1 cellular context compared by ENCODE assay signal in the genomic region with DNA sequence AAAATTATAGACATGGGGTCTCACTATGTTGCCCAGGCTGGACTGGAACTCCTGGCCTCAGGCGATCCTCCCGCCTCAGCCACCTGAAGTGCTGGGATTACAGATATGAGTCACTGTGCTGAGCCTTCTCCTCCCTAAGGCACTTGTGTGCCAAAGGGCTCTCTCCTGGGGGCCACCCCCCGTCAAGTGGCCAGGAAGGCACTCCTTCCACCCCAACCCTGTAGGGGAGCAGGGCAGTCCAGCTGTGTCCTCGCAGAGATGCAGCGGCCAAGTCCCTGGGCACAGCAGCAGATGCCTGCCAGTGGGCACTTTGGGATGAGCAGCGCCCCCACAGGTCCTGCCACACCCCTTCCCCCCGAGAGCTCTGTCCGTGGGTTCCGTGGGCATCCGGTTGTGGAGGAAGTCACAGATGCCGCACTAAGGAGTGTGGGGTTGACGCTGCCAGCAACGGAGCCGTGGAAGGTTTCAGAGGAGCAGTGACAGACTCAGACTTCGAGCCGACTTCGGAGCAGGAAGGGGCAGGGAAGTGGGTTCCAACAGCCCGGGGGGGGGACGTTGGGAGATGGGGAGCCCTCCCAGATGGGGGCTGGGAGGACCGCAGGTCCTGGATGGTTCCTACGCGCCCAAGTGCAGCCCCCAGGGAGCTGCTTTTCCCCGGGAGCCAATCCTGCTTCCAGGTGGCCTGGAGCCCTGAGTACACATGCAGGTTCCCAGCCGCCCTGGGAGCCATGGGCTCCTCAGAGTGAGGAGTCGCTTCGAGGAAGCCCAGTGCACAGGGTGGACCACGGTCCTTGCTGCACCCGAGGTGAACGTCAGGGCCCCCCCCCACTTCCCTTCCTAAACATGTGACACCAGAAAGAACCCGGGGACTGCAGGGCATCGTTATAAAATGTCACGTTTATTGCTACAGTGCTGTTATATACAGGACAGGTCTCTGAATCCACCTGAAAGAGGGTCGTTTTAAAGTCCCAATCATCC.
TF ChIP-seq lines count a peak whose summit lies in the region.

No MANE protein-coding gene starts in this region.

TF ChIP-seq in K562, 482 proteins besides CTCF, POLR2A, EP300 and RAD21:
- TF ChIP-seq TBL1XR1 (IDR thresholded peaks at IDR 0.05; ENCODE audit: low read length in 2 of 2) = no peak
- no peak for TF ChIP-seq RBM25 (IDR thresholded peaks at IDR 0.05; ENCODE audit: low read depth, low read length, severe bottlenecking)
- no peak for TF ChIP-seq NRF1 (conservative IDR thresholded peaks at IDR 0.05 in 1 of 2, IDR thresholded peaks at IDR 0.05 in 1 of 2)
- TF ChIP-seq CBX1 (IDR thresholded peaks at IDR 0.05; ENCODE audit: low read depth) = no peak
- no peak for TF ChIP-seq SREBF1 (IDR thresholded peaks at IDR 0.05; ENCODE audit: borderline replicate concordance, low read depth, low read length)
- TF ChIP-seq, protein P1, sequence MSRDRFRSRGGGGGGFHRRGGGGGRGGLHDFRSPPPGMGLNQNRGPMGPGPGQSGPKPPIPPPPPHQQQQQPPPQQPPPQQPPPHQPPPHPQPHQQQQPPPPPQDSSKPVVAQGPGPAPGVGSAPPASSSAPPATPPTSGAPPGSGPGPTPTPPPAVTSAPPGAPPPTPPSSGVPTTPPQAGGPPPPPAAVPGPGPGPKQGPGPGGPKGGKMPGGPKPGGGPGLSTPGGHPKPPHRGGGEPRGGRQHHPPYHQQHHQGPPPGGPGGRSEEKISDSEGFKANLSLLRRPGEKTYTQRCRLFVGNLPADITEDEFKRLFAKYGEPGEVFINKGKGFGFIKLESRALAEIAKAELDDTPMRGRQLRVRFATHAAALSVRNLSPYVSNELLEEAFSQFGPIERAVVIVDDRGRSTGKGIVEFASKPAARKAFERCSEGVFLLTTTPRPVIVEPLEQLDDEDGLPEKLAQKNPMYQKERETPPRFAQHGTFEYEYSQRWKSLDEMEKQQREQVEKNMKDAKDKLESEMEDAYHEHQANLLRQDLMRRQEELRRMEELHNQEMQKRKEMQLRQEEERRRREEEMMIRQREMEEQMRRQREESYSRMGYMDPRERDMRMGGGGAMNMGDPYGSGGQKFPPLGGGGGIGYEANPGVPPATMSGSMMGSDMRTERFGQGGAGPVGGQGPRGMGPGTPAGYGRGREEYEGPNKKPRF (IDR thresholded peaks at IDR 0.05; ENCODE audit: low read depth, low read length) = no peak
- TF ChIP-seq RFX5 (IDR thresholded peaks at IDR 0.05; ENCODE audit: low read depth, low read length) = no peak
- no peak for TF ChIP-seq ETV1 (tag; conservative IDR thresholded peaks at IDR 0.05; ENCODE audit: low read depth)
- peak; percentile 97 for TF ChIP-seq ZNF121 (CRISPR knock-in tag; conservative IDR thresholded peaks at IDR 0.05)
- TF ChIP-seq POLR2G (IDR thresholded peaks at IDR 0.05; ENCODE audit: low read depth, low read length) = peak; percentile 73
- peak; percentile 24; the same call in 1 of the 2 replicates for TF ChIP-seq SUPT5H (IDR thresholded peaks at IDR 0.05)
- peak; percentile 74 for TF ChIP-seq RBM22 (IDR thresholded peaks at IDR 0.05; ENCODE audit: low read depth, low read length, poor library complexity, severe bottlenecking)
- TF ChIP-seq SMAD4 (CRISPR knock-in tag; conservative IDR thresholded peaks at IDR 0.05) = no peak
- TF ChIP-seq MED1 (CRISPR knock-in tag; IDR thresholded peaks at IDR 0.05; ENCODE audit: borderline replicate concordance) = no peak
- TF ChIP-seq GTF2F1 (IDR thresholded peaks at IDR 0.05; ENCODE audit: low read depth, low read length) = no peak
- no peak for TF ChIP-seq HNRNPUL1 (IDR thresholded peaks at IDR 0.05; ENCODE audit: low read length)
- no peak for TF ChIP-seq ZNF197 (CRISPR knock-in tag; IDR thresholded peaks at IDR 0.05; ENCODE audit: low read depth)
- TF ChIP-seq E2F3 (CRISPR knock-in tag; IDR thresholded peaks at IDR 0.05) = no peak
- TF ChIP-seq GATAD2B (IDR thresholded peaks at IDR 0.05; ENCODE audit: borderline replicate concordance) = no peak
- no peak for TF ChIP-seq TEAD4 (IDR thresholded peaks at IDR 0.05; ENCODE audit: low read length)
- TF ChIP-seq TEAD4 (CRISPR knock-in tag; IDR thresholded peaks at IDR 0.05; ENCODE audit: borderline replicate concordance) = no peak
- TF ChIP-seq ZNF408 (CRISPR knock-in tag; IDR thresholded peaks at IDR 0.05; ENCODE audit: low read depth) = no peak
- no peak for TF ChIP-seq ZNF699 (CRISPR knock-in tag; IDR thresholded peaks at IDR 0.05; ENCODE audit: insufficient replicate concordance)
- TF ChIP-seq NCOA6 (IDR thresholded peaks at IDR 0.05) = no peak
- TF ChIP-seq, protein P2, sequence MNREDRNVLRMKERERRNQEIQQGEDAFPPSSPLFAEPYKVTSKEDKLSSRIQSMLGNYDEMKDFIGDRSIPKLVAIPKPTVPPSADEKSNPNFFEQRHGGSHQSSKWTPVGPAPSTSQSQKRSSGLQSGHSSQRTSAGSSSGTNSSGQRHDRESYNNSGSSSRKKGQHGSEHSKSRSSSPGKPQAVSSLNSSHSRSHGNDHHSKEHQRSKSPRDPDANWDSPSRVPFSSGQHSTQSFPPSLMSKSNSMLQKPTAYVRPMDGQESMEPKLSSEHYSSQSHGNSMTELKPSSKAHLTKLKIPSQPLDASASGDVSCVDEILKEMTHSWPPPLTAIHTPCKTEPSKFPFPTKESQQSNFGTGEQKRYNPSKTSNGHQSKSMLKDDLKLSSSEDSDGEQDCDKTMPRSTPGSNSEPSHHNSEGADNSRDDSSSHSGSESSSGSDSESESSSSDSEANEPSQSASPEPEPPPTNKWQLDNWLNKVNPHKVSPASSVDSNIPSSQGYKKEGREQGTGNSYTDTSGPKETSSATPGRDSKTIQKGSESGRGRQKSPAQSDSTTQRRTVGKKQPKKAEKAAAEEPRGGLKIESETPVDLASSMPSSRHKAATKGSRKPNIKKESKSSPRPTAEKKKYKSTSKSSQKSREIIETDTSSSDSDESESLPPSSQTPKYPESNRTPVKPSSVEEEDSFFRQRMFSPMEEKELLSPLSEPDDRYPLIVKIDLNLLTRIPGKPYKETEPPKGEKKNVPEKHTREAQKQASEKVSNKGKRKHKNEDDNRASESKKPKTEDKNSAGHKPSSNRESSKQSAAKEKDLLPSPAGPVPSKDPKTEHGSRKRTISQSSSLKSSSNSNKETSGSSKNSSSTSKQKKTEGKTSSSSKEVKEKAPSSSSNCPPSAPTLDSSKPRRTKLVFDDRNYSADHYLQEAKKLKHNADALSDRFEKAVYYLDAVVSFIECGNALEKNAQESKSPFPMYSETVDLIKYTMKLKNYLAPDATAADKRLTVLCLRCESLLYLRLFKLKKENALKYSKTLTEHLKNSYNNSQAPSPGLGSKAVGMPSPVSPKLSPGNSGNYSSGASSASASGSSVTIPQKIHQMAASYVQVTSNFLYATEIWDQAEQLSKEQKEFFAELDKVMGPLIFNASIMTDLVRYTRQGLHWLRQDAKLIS (CRISPR knock-in tag; IDR thresholded peaks at IDR 0.05) = no peak
- no peak for TF ChIP-seq KLF13 (tag; IDR thresholded peaks at IDR 0.05; ENCODE audit: borderline replicate concordance, low read depth)
